Comparison of ENCODE assay signal across 8 cellular contexts in the genomic region with DNA sequence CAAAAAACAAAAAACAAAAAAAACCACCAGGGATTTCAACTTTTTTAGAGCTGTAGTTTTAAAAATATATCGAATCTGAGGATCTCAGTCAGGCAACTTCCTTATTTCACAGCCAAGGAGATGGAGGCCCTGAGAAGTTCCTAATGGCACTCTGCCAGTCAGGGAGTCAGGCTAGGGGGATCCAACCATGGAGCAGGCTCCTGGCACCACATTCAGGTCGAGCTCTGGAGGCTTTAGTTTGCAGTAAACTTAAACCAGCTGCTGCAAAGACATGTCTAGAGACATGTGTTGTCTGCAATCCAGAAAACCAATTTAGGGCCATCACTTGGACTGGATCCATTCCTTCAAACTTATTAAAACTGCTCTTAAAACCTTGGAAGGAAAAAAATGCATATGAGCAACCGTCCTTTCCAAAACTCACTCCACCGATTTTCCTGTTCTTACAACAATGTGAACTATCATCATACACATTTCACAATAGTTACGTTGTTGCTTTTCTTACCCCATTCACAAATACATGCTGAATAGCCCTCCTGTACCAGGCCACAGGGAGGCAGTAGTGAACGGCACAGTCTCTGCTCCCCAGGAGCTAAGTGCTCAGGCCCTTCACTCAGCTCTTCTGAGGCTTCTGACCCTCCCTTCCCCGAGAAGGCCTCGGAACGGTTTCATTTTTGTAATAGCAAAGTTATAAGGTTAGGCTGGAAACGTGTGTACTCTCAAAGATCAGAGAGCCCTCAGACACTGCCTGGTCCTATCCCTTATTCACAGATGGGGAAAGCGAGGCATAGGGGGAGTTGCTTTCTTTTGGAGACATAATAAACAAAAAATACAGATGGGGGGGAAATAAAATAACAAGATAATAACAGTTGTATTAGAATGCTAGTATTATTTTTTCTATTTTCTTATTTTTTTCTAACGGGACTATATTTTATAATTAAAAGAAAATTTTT. TPM values are rescaled to one million over a fixed set of nuclear protein-coding genes. Genes with fewer than 3 reads are reported as not detected.
DNase-seq lines count a peak whose midpoint lies in the region; ATAC-seq, FAIRE-seq and TF ChIP-seq lines count a peak whose summit lies in the region.

No MANE protein-coding gene starts in this region.

- TF ChIP-seq CTCF in K562 (IDR thresholded peaks at IDR 0.05 in 2 of 3, conservative IDR thresholded peaks at IDR 0.05 in 1 of 3; ENCODE audit: insufficient read depth in 2 of 3, low read depth in 1 of 3, low read length in 3 of 3) (peak; percentile 63 to 78 (median 69)), kidney epithelial cell (IDR thresholded peaks at IDR 0.05; ENCODE audit: insufficient read depth, low read length, poor library complexity, severe bottlenecking) (peak; percentile 36), suprapubic skin (IDR thresholded peaks at IDR 0.05) (peak; percentile 29 to 65)

- H3K9me3 ChIP-seq in K562 (replicated peaks; ENCODE audit: control insufficient read depth, insufficient read depth, low read depth, low read length): no peaks in the 10 kb centered on the region
- no peaks in the 10 kb centered on the region for H3K9me3 ChIP-seq in suprapubic skin

- TF ChIP-seq POLR2A in K562 (conservative IDR thresholded peaks at IDR 0.05) (no peak), suprapubic skin (IDR thresholded peaks at IDR 0.05) (no peak)

- CTCF ChIA-PET in K562 (lab: Yijun Ruan, JAX; ENCODE audit: low intra/inter-chr PET ratio): interaction anchor here (0.6 to 0.9 kb wide), 2 partner anchors 264 to 368 kb away, joined by 3 to 4 read pairs; no protein-coding TSS in a partner anchor

- TF ChIP-seq RAD21 in K562 (CRISPR knock-in tag; conservative IDR thresholded peaks at IDR 0.05 in 1 of 2, IDR thresholded peaks at IDR 0.05 in 1 of 2): peak; percentile 27 to 46; a peak in 3 of 4 replicates

- peak overlapping the region; percentile 22 for H3K27ac ChIP-seq in ACC112 (ENCODE audit: low read depth, low read length)
- H3K27ac ChIP-seq in K562 (ENCODE audit: extremely low read depth, low read depth, low read length): no peak overlapping the region
- H3K27ac ChIP-seq in suprapubic skin: no peak overlapping the region

- no peak overlapping the region for H3K9ac ChIP-seq in K562 (ENCODE audit: insufficient read depth in 1 of 2, low read depth in 2 of 2, low read length in 2 of 2)

- H3K4me3 ChIP-seq in ACC112 (ENCODE audit: low read depth, low read length) (no peak overlapping the region), K562 (no peak overlapping the region), kidney epithelial cell (ENCODE audit: low read depth, low read length) (no peak overlapping the region), suprapubic skin (no peak overlapping the region)

- no peaks in the 10 kb centered on the region for H4K20me1 ChIP-seq in K562 (replicated peaks; ENCODE audit: control insufficient read depth, insufficient read depth, low read length)

- no peak overlapping the region for H2AFZ ChIP-seq in ACC112 (ENCODE audit: low read length, unreplicated experiment)
- 0 out of 2 replicates have a peak overlapping the region, but pooled peaks have one; percentile 34 for H2AFZ ChIP-seq in K562 (ENCODE audit: low read depth, low read length)

- no peaks in the 10 kb centered on the region for H3K9me1 ChIP-seq in K562 (ENCODE audit: control insufficient read depth, insufficient read depth, low read length)

- ATAC-seq in K562: peak; percentile 92
- ATAC-seq in HG02870 (IDR thresholded peaks at IDR 0.05; ENCODE audit: unreplicated experiment): no peak
- no peak for ATAC-seq in HG02678 (IDR thresholded peaks at IDR 0.05; ENCODE audit: unreplicated experiment)

- H3K79me2 ChIP-seq in ACC112 (ENCODE audit: control insufficient read depth, insufficient read depth, low read length, unreplicated experiment) (no peaks in the 10 kb centered on the region), K562 (ENCODE audit: control insufficient read depth, insufficient read depth, low read length) (no peaks in the 10 kb centered on the region)

- no TSS peak for BruUV-seq in K562 (replicated peaks; lab: Mats Ljungman, UMichigan)

- POLR2A ChIA-PET in K562 (lab: Yijun Ruan, JAX): interaction anchor here (0.6 to 1.5 kb wide), 3 partner anchors 9 to 86 kb away, joined by 3 to 5 read pairs (median 5); no protein-coding TSS in a partner anchor

- H3K27me3 ChIP-seq in ACC112 (ENCODE audit: insufficient read depth, low read length) (no peaks in the 10 kb centered on the region), K562 (ENCODE audit: control insufficient read depth in 2 of 2, insufficient read depth in 2 of 2, low read length in 2 of 2) (no peaks in the 10 kb centered on the region), kidney epithelial cell (ENCODE audit: control insufficient read depth, insufficient read depth, low read length) (no peaks in the 10 kb centered on the region), suprapubic skin (no peaks in the 10 kb centered on the region)

- 29% methylated on average over 11 of the region's 12 CpGs for WGBS in K562 (ENCODE audit: insufficient coverage, low coverage, missing lambda C conversion rate)
- WGBS in suprapubic skin: 34% methylated on average over 12 of the region's 12 CpGs

- no peak overlapping the region for H3K4me2 ChIP-seq in K562 (ENCODE audit: insufficient read depth, low read length)

- TF ChIP-seq EP300 in K562 (IDR thresholded peaks at IDR 0.05; ENCODE audit: low read length) (no peak), suprapubic skin (IDR thresholded peaks at IDR 0.05) (no peak)

- 0 out of 2 replicates have a peak, but pooled peaks cover 9% of the 10 kb centered on the region for H3K36me3 ChIP-seq in ACC112 (ENCODE audit: insufficient read depth, low read length)
- H3K36me3 ChIP-seq in K562 (ENCODE audit: control insufficient read depth, insufficient read depth, low read length): peaks cover 5% of the 10 kb centered on the region; the same call in 1 of the 3 replicates
- H3K36me3 ChIP-seq in kidney epithelial cell (ENCODE audit: control insufficient read depth, insufficient read depth, low read length): no peaks in the 10 kb centered on the region
- H3K36me3 ChIP-seq in suprapubic skin: peaks cover 24% of the 10 kb centered on the region

- DNase-seq in GM18507 (ENCODE audit: extremely low spot score, insufficient read length, low read depth): no peak
- peak; percentile 72 for DNase-seq in RPMI7951 (ENCODE audit: low read depth)
- DNase-seq in K562 (ENCODE audit: extremely low read depth in 1 of 4, low spot score in 3 of 4): peak; percentile 40 to 68 (median 52)
- DNase-seq in kidney epithelial cell (ENCODE audit: low read depth): no peak
- peak in 1 of 2 donors; percentile 77 for DNase-seq in suprapubic skin (ENCODE audit: low spot score in 2 of 2)

- intact Hi-C loops in K562 (cut with micrococcal nuclease): loop anchor here (5.0 kb wide), 1 partner anchor 258 kb away; no protein-coding TSS in a partner anchor

- peaks cover 25% of the 10 kb centered on the region for H3K4me1 ChIP-seq in ACC112 (ENCODE audit: control insufficient read depth, insufficient read depth, low read length, unreplicated experiment)
- H3K4me1 ChIP-seq in K562 (replicated peaks in 1 of 2; ENCODE audit: control insufficient read depth in 2 of 2, insufficient read depth in 2 of 2, low read length in 2 of 2): peaks cover 0 to 9% of the 10 kb centered on the region in 2 experiments; a peak in 3 of 5 replicates
- H3K4me1 ChIP-seq in suprapubic skin: peaks cover 11% of the 10 kb centered on the region

- in situ Hi-C loops in K562 (cut with MboI): loop anchor here (5.0 kb wide), 1 partner anchor 87 kb away; no protein-coding TSS in a partner anchor

- peak; percentile 39 for FAIRE-seq in GM18507 (lab: Jason Lieb, UNC)
- FAIRE-seq in K562 (lab: Jason Lieb, UNC): peak; percentile 89

RNA-seq across cellular contexts. Expression of a gene that starts 20.1 kb away (rescaled TPM):
- 15.7 and 19.6 TPM in 2 replicates for total RNA-seq in RPMI7951 (2014; rRNA removed; shearing (Covaris generic))
- 24.4 and 29.3 TPM in 2 replicates for total RNA-seq in K562 (2011; cell fraction: chromatin; rRNA removed; ENCODE audit: low replicate concordance)
- total RNA-seq in K562 (2011; cell fraction: nucleolus; rRNA removed): 21.2 and 22.3 TPM in 2 replicates
- total RNA-seq in K562 (2011; cell fraction: nucleoplasm; rRNA removed): 25.0 and 27.3 TPM in 2 replicates
- total RNA-seq in K562 (2014; rRNA removed) (4.4 and 6.2 TPM in 2 replicates), K562 (2014; rRNA removed; fragmentation: Illumina TruSeq; extraction: Trizol) (6.1 and 6.2 TPM in 2 replicates), K562 (2015; rRNA removed; fragmentation: Illumina TruSeq; extraction: Trizol) (5.0 and 6.0 TPM in 2 replicates), K562 (2021) (10.9 and 13.9 TPM in 2 replicates), kidney epithelial cell (18.6 and 20.3 TPM in 2 replicates), suprapubic skin (10 to 100 TPM in 2 of 4 donors, 1 to 10 TPM in 2; 8.3 to 19.7 (median 10.2) TPM)
- polyA plus RNA-seq in K562 (2011; rRNA removed) (16.5 and 23.8 TPM in 2 replicates), K562 (2014; fragmentation: Illumina TruSeq; extraction: Trizol) (10.5 and 11.3 TPM in 2 replicates), K562 (2014; fragmentation: Nextera tagmentation; extraction: Ambion mirVana) (1 to 10 TPM; 7.4 to 9.0 TPM), K562 (2014; rRNA removed) (8.9 and 10.1 TPM in 2 replicates)
- polyA plus RNA-seq in K562 (2011; cell fraction: cytosol; rRNA removed): 22.8 and 23.1 TPM in 2 replicates
- 12.2 and 13.6 TPM in 2 replicates for polyA plus RNA-seq in K562 (2011; cell fraction: nucleus; rRNA removed)
- polyA plus RNA-seq in K562 (2012): 11.8 and 16.9 TPM in 2 replicates
- polyA minus RNA-seq in K562 (2011; rRNA and poly(A)+ RNA removed): 26.4 and 34.0 TPM in 2 replicates
- polyA minus RNA-seq in K562 (2011; cell fraction: cytosol; rRNA and poly(A)+ RNA removed): 4.4 and 10.6 TPM in 2 replicates
- 7.3 and 8.2 TPM in 2 replicates for polyA minus RNA-seq in K562 (2011; cell fraction: nucleus; rRNA and poly(A)+ RNA removed)

RNA-seq across cellular contexts. Expression of a gene that starts 50.9 kb away (rescaled TPM):
- 4.3 and 5.0 TPM in 2 replicates for total RNA-seq in RPMI7951 (2014; rRNA removed; shearing (Covaris generic))
- 9.7 and 22.9 TPM in 2 replicates for total RNA-seq in K562 (2011; cell fraction: chromatin; rRNA removed; ENCODE audit: low replicate concordance)
- total RNA-seq in K562 (2011; cell fraction: nucleolus; rRNA removed): 11.8 and 13.8 TPM in 2 replicates
- 10.5 and 11.8 TPM in 2 replicates for total RNA-seq in K562 (2011; cell fraction: nucleoplasm; rRNA removed)
- total RNA-seq in K562 (2014; rRNA removed) (3.0 and 4.6 TPM in 2 replicates), K562 (2014; rRNA removed; fragmentation: Illumina TruSeq; extraction: Trizol) (4.2 and 4.4 TPM in 2 replicates), K562 (2015; rRNA removed; fragmentation: Illumina TruSeq; extraction: Trizol) (5.9 and 6.1 TPM in 2 replicates), K562 (2021) (15.7 and 16.0 TPM in 2 replicates), kidney epithelial cell (6.9 and 10.1 TPM in 2 replicates), suprapubic skin (10 to 100 TPM; 27.9 to 31.3 (median 29.3) TPM)
- polyA plus RNA-seq in K562 (2011; rRNA removed) (15.3 and 16.0 TPM in 2 replicates), K562 (2014; fragmentation: Illumina TruSeq; extraction: Trizol) (18.8 and 19.5 TPM in 2 replicates), K562 (2014; fragmentation: Nextera tagmentation; extraction: Ambion mirVana) (1 to 10 TPM; 2.5 to 4.1 TPM), K562 (2014; rRNA removed) (14.1 and 14.3 TPM in 2 replicates)
- polyA plus RNA-seq in K562 (2011; cell fraction: cytosol; rRNA removed): 16.0 and 19.6 TPM in 2 replicates
- polyA plus RNA-seq in K562 (2011; cell fraction: nucleus; rRNA removed): 21.6 and 24.8 TPM in 2 replicates
- 12.8 and 15.7 TPM in 2 replicates for polyA plus RNA-seq in K562 (2012)
- polyA minus RNA-seq in K562 (2011; rRNA and poly(A)+ RNA removed): 12.2 and 14.1 TPM in 2 replicates
- 8.0 and 9.1 TPM in 2 replicates for polyA minus RNA-seq in K562 (2011; cell fraction: cytosol; rRNA and poly(A)+ RNA removed)
- 7.3 and 9.6 TPM in 2 replicates for polyA minus RNA-seq in K562 (2011; cell fraction: nucleus; rRNA and poly(A)+ RNA removed)

Comparison
In these comparisons a context has a peak if more than half of its experiments do, and no peak if none do; other contexts are left out.
1. DNase-seq: peak in RPMI7951 (single experiment) and K562 (4 of 4); none in GM18507 (single experiment) and kidney epithelial cell (single experiment).
2. Peak in every context shown above with its lines, with median percentiles within 50 percentile points of each other: CTCF ChIP-seq.